1 cellular context compared by ENCODE assay signal in the genomic region with DNA sequence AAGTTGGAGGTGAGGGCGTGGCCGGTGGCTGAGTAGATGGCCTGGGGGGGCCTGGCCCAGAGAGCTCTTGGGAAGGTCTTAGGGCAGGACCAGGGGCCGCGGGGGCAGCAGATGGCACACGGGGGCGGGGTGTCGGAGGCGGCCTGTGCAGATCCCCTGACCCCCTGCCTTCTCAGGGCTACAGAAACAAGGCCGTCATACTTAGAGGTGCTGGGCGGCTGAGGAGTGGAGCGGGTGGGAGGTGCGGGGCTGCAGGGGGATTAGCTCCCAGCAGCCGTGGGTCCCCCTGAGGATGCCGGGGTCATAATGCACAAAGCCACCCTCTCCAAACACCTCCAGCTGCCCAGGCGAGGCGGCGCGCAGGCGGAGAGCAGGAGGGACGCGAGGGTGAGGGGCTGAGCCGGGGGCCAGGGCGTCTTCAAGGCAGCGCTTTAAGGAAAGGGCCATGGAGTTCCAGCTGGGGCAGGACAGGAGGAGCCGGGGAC.
TF ChIP-seq lines count a peak whose summit lies in the region.

No MANE protein-coding gene starts in this region.

TF ChIP-seq in HEK293T, 16 proteins besides CTCF, POLR2A, EP300 and RAD21 (continued from another document):
- TF ChIP-seq ZNF384 (IDR thresholded peaks at IDR 0.05) (no peak), ARNT (IDR thresholded peaks at IDR 0.05) (no peak), FOXM1 (IDR thresholded peaks at IDR 0.05; ENCODE audit: borderline replicate concordance) (no peak), L3MBTL2 (conservative IDR thresholded peaks at IDR 0.05) (no peak)
